Comparison of ENCODE assay signal across 10 cellular contexts in genomic region chr22:45934659-45935341, GRCh38. TPM values are rescaled to one million over a fixed set of nuclear protein-coding genes. Genes with fewer than 3 reads are reported as not detected.
DNase-seq lines count a peak whose midpoint lies in the region; ATAC-seq and TF ChIP-seq lines count a peak whose summit lies in the region.
"Had no signal": no experiment of that assay in that cellular context is flagged by ENCODE, and none has a peak within 500 bp of the region (broad histone marks: within the 10 kb centered on the region; RNA-seq: fewer than 3 reads in every experiment).

No MANE protein-coding gene starts in this region.

- H3K9ac ChIP-seq in SK-N-SH = no peak overlapping the region

- H3K79me2 ChIP-seq in SK-N-SH (ENCODE audit: insufficient read depth) = no peaks in the 10 kb centered on the region

- H3K4me1 ChIP-seq in heart right ventricle (no peaks in the 10 kb centered on the region), right atrium auricular region (no peaks in the 10 kb centered on the region), SK-N-SH (ENCODE audit: control insufficient read depth in 1 of 2, insufficient read depth in 2 of 2, low read depth in 1 of 2, low read length in 1 of 2) (peaks cover 5 to 10% of the 10 kb centered on the region in 2 experiments; a peak in 2 of 4 replicates), gastroesophageal sphincter (peaks cover 0 to 9% (median 0%) of the 10 kb centered on the region in 3 donors)

- peak; percentile 24 to 35 for DNase-seq in heart right ventricle
- no peak for DNase-seq in right atrium auricular region (ENCODE audit: low spot score)
- DNase-seq in SK-N-SH = peak; percentile 79
- peak; percentile 86 for DNase-seq in hepatic stellate cell (ENCODE audit: low spot score)
- DNase-seq in stimulated activated effector memory CD8-positive, alpha-beta T cell treated with anti-CD3 and anti-CD28 coated beads, Interleukin-12 subunit alpha, Interleukin-12 subunit beta, amount 100 ng/mL, for 72 hours (ENCODE audit: low spot score in 2 of 2) = no peak
- no peak for DNase-seq in NCI-H2107 treated with DMSO at 0.1 percent for 48 hours (lab: John Stamatoyannopoulos, UW; ENCODE audit: unreplicated experiment)
- DNase-seq: activated CD4-positive, alpha-beta T cell treated with anti-CD3 and anti-CD28 coated beads for 48 hours had no signal

- H3K9me2 ChIP-seq in SK-N-SH = no peaks in the 10 kb centered on the region

- H3K36me3 ChIP-seq in heart right ventricle (no peaks in the 10 kb centered on the region), right atrium auricular region (no peaks in the 10 kb centered on the region), SK-N-SH (replicated peaks in 1 of 2; ENCODE audit: control insufficient read depth in 1 of 2, insufficient read depth in 2 of 2, low read length in 1 of 2) (no peaks in the 10 kb centered on the region), gastroesophageal sphincter (no peaks in the 10 kb centered on the region)

- peak overlapping the region; percentile 83 for H3K4me2 ChIP-seq in SK-N-SH

- CTCF ChIA-PET in SK-N-SH (lab: Yijun Ruan, JAX) = interaction anchor here (0.7 to 1.8 kb wide), 2 partner anchors 71 to 293 kb away, joined by 3 to 7 read pairs; no protein-coding TSS in a partner anchor

- H3K4me3 ChIP-seq in heart right ventricle (no peak overlapping the region), right atrium auricular region (no peak overlapping the region), SK-N-SH (ENCODE audit: low read depth in 2 of 2, low read length in 1 of 2) (peak overlapping the region; percentile 13 to 51; a peak in 2 of 4 replicates), gastroesophageal sphincter (no peak overlapping the region)

- H3K9me3 Mint-ChIP-seq in stimulated activated effector memory CD8-positive, alpha-beta T cell treated with anti-CD3 and anti-CD28 coated beads, Interleukin-12 subunit alpha, Interleukin-12 subunit beta, amount 100 ng/mL, for 72 hours = peaks cover 2% of the 10 kb centered on the region
- H3K9me3 Mint-ChIP-seq: stimulated activated naive CD8-positive, alpha-beta T cell treated with anti-CD3 and anti-CD28 coated beads, Interleukin-15, Interleukin-2, amounts not matched to agents 100 ng/mL and 50 ng/mL, for 24 hours had no signal

- no peak for TF ChIP-seq POLR2A in gastroesophageal sphincter (IDR thresholded peaks at IDR 0.05)

- 35 to 41% methylated on average over 27 of the region's 27 CpGs for WGBS in heart right ventricle, 2 donors
- WGBS in SK-N-SH (ENCODE audit: low lambda C conversion rate) = 5% methylated on average over 23 of the region's 27 CpGs
- WGBS in gastroesophageal sphincter (ENCODE audit: low coverage in 1 of 2), 2 donors = 33 to 37% methylated on average over 3 to 10 of the region's 27 CpGs

- ATAC-seq in heart right ventricle (peak in 4 of 8 donors; percentile 29 to 47 (median 39)), GM18517 (IDR thresholded peaks at IDR 0.05; ENCODE audit: unreplicated experiment) (no peak), gastroesophageal sphincter (no peak)
- ATAC-seq in stimulated activated effector memory CD8-positive, alpha-beta T cell treated with anti-CD3 and anti-CD28 coated beads, Interleukin-12 subunit alpha, Interleukin-12 subunit beta, amount 100 ng/mL, for 72 hours = no peak

- H3K27ac ChIP-seq in heart right ventricle = no peak overlapping the region
- no peak overlapping the region for H3K27ac ChIP-seq in right atrium auricular region
- no peak overlapping the region for H3K27ac ChIP-seq in SK-N-SH (ENCODE audit: low read depth in 2 of 2, low read length in 1 of 2)
- H3K27ac ChIP-seq in gastroesophageal sphincter = no peak overlapping the region

- POLR2A ChIA-PET in SK-N-SH (lab: Yijun Ruan, JAX) = no interaction called here

- H3K9me3 ChIP-seq in heart right ventricle (peaks cover 0 to 6% (median 0%) of the 10 kb centered on the region in 11 donors), right atrium auricular region (no peaks in the 10 kb centered on the region), SK-N-SH (no peaks in the 10 kb centered on the region), gastroesophageal sphincter (no peaks in the 10 kb centered on the region)

- TF ChIP-seq CTCF in heart right ventricle (IDR thresholded peaks at IDR 0.05) (no peak), right atrium auricular region (IDR thresholded peaks at IDR 0.05) (no peak), SK-N-SH (IDR thresholded peaks at IDR 0.05) (no peak), gastroesophageal sphincter (IDR thresholded peaks at IDR 0.05) (no peak)

- H2AFZ ChIP-seq in SK-N-SH (ENCODE audit: low read depth) = no peak overlapping the region

- H3K4me1 Mint-ChIP-seq in stimulated activated effector memory CD8-positive, alpha-beta T cell treated with anti-CD3 and anti-CD28 coated beads, Interleukin-12 subunit alpha, Interleukin-12 subunit beta, amount 100 ng/mL, for 72 hours = peaks cover 5% of the 10 kb centered on the region

- no peak for TF ChIP-seq EP300 in SK-N-SH (IDR thresholded peaks at IDR 0.05; ENCODE audit: borderline replicate concordance in 1 of 2, low read depth in 1 of 2, low read length in 1 of 2)
- TF ChIP-seq EP300 in gastroesophageal sphincter (IDR thresholded peaks at IDR 0.05) = no peak

- intact Hi-C loops in heart right ventricle (cut with DNase I) = no loop called here

- H3F3A ChIP-seq in SK-N-SH (replicated peaks; ENCODE audit: insufficient read depth) = peaks cover 3% of the 10 kb centered on the region

- H3K27ac Mint-ChIP-seq in stimulated activated effector memory CD8-positive, alpha-beta T cell treated with anti-CD3 and anti-CD28 coated beads, Interleukin-12 subunit alpha, Interleukin-12 subunit beta, amount 100 ng/mL, for 72 hours = no peak overlapping the region
- H3K27ac Mint-ChIP-seq: stimulated activated naive CD8-positive, alpha-beta T cell treated with anti-CD3 and anti-CD28 coated beads, Interleukin-15, Interleukin-2, amounts not matched to agents 100 ng/mL and 50 ng/mL, for 24 hours had no signal

- H3K36me3 Mint-ChIP-seq in stimulated activated effector memory CD8-positive, alpha-beta T cell treated with anti-CD3 and anti-CD28 coated beads, Interleukin-12 subunit alpha, Interleukin-12 subunit beta, amount 100 ng/mL, for 72 hours = no peaks in the 10 kb centered on the region

- no peak for TF ChIP-seq RAD21 in SK-N-SH (IDR thresholded peaks at IDR 0.05; ENCODE audit: low read length)

- H3K27me3 ChIP-seq in heart right ventricle (peaks cover 0 to 61% (median 56%) of the 10 kb centered on the region in 7 donors), right atrium auricular region (peaks cover 0 to 2% of the 10 kb centered on the region in 2 donors), SK-N-SH (ENCODE audit: insufficient read depth) (no peaks in the 10 kb centered on the region), gastroesophageal sphincter (peaks cover 72% of the 10 kb centered on the region)

- no peak overlapping the region for H3K4me3 Mint-ChIP-seq in stimulated activated effector memory CD8-positive, alpha-beta T cell treated with anti-CD3 and anti-CD28 coated beads, Interleukin-12 subunit alpha, Interleukin-12 subunit beta, amount 100 ng/mL, for 72 hours
- H3K4me3 Mint-ChIP-seq: stimulated activated naive CD8-positive, alpha-beta T cell treated with anti-CD3 and anti-CD28 coated beads, Interleukin-15, Interleukin-2, amounts not matched to agents 100 ng/mL and 50 ng/mL, for 24 hours had no signal

- no peaks in the 10 kb centered on the region for H4K20me1 ChIP-seq in SK-N-SH (ENCODE audit: insufficient read depth)

TF ChIP-seq in SK-N-SH, 30 proteins besides CTCF, POLR2A, EP300 and RAD21 (continues in another document):
- TF ChIP-seq GABPA (IDR thresholded peaks at IDR 0.05; ENCODE audit: low read depth) = no peak
- no peak for TF ChIP-seq GATA2 (CRISPR knock-in tag; IDR thresholded peaks at IDR 0.05)
- TF ChIP-seq CHD2 (IDR thresholded peaks at IDR 0.05; ENCODE audit: low read length, partially characterized antibody) = no peak
- no peak for TF ChIP-seq SIN3A (IDR thresholded peaks at IDR 0.05; ENCODE audit: borderline replicate concordance, low read depth, low read length)
- peak; percentile 41; the same call in 1 of the 2 replicates for TF ChIP-seq TCF12 (IDR thresholded peaks at IDR 0.05)
- no peak for TF ChIP-seq USF2 (IDR thresholded peaks at IDR 0.05; ENCODE audit: borderline replicate concordance, low read depth, low read length)
- TF ChIP-seq MXI1 (IDR thresholded peaks at IDR 0.05; ENCODE audit: low read depth, low read length) = peak; percentile 69
- TF ChIP-seq RFX5 (IDR thresholded peaks at IDR 0.05; ENCODE audit: low read length) = no peak
- TF ChIP-seq POLR2AphosphoS5 (IDR thresholded peaks at IDR 0.05; ENCODE audit: low read depth, low read length) = no peak

RNA-seq across cellular contexts. Expression of gene WNT7B, which starts 42.2 kb away (rescaled TPM):
- total RNA-seq in heart right ventricle = not detected
- not detected for polyA plus RNA-seq in heart right ventricle
- total RNA-seq in right atrium auricular region = under 1 TPM in 1 of 2 donors, not detected in 1; 0.19 TPM
- 0.13 TPM in 1 of 2 replicates, not detected in the other for polyA plus RNA-seq in SK-N-SH (2012; rRNA removed)
- polyA plus RNA-seq in SK-N-SH (2012; cell fraction: cytosol; rRNA removed) = 0.01 and 0.20 TPM in 2 replicates
- 0.08 TPM in 2 replicates for polyA plus RNA-seq in SK-N-SH (2012; cell fraction: nucleus; rRNA removed)
- 1 to 10 TPM in 1 of 4 donors, not detected in 3; 1.2 TPM for total RNA-seq in gastroesophageal sphincter

Comparison
In these comparisons a context has a peak if more than half of its experiments do, and no peak if none do; other contexts are left out.
1. DNase-seq: peak in heart right ventricle (2 of 2), SK-N-SH (single experiment) and hepatic stellate cell (single experiment); none in right atrium auricular region (single experiment), stimulated activated effector memory CD8-positive, alpha-beta T cell treated with anti-CD3 and anti-CD28 coated beads, Interleukin-12 subunit alpha, Interleukin-12 subunit beta, amount 100 ng/mL, for 72 hours (0 of 2) and NCI-H2107 treated with DMSO at 0.1 percent for 48 hours (single experiment).
2. H3K4me3 ChIP-seq: peak in SK-N-SH (2 of 2); none in heart right ventricle (0 of 10), right atrium auricular region (0 of 2) and gastroesophageal sphincter (0 of 2).